ENCODE assay signal across 1 cellular context in genomic region chr20:49245921-49246740, GRCh38.
A peak's percentile ranks its signal among the peaks of the same experiment; 100 is the strongest.
TF ChIP-seq lines count a peak whose summit lies in the region.

No MANE protein-coding gene starts in this region.

TF ChIP-seq in HepG2, 621 proteins besides CTCF, POLR2A, EP300 and RAD21 (continued from another document):
- TF ChIP-seq BCL3 (CRISPR knock-in tag; IDR thresholded peaks at IDR 0.05) (no peak), ZNF510 (CRISPR knock-in tag; IDR thresholded peaks at IDR 0.05; ENCODE audit: low read depth) (no peak), TOE1 (CRISPR knock-in tag; IDR thresholded peaks at IDR 0.05) (no peak), SMARCC2 (IDR thresholded peaks at IDR 0.05) (no peak), ZBTB42 (CRISPR knock-in tag; IDR thresholded peaks at IDR 0.05) (no peak), TIGD3 (CRISPR knock-in tag; IDR thresholded peaks at IDR 0.05; ENCODE audit: borderline replicate concordance) (no peak), CBX1 (IDR thresholded peaks at IDR 0.05; ENCODE audit: low read depth) (no peak), MZF1 (CRISPR knock-in tag; IDR thresholded peaks at IDR 0.05; ENCODE audit: borderline replicate concordance) (no peak), SUZ12 (IDR thresholded peaks at IDR 0.05; ENCODE audit: low read depth, low read length) (no peak), FOXK1 (CRISPR knock-in tag; IDR thresholded peaks at IDR 0.05; ENCODE audit: borderline replicate concordance, low read depth) (peak; percentile 32; the same call in 1 of the 2 replicates), ZNF772 (CRISPR knock-in tag; IDR thresholded peaks at IDR 0.05) (no peak), GTF3A (CRISPR knock-in tag; conservative IDR thresholded peaks at IDR 0.05) (no peak), ZNF318 (CRISPR knock-in tag; IDR thresholded peaks at IDR 0.05) (no peak), KLF16 (CRISPR knock-in tag; IDR thresholded peaks at IDR 0.05) (0 out of 4 replicates have a peak, but pooled peaks of 1 of the 2 experiments have one; percentile 51), ZNF530 (CRISPR knock-in tag; IDR thresholded peaks at IDR 0.05; ENCODE audit: low read depth) (no peak), ZNF124 (CRISPR knock-in tag; IDR thresholded peaks at IDR 0.05) (no peak), ZSCAN12 (CRISPR knock-in tag; IDR thresholded peaks at IDR 0.05) (no peak), FOXA1 (IDR thresholded peaks at IDR 0.05) (no peak), FOXA1 (CRISPR knock-in tag; IDR thresholded peaks at IDR 0.05) (peak; percentile 44; the same call in 1 of the 2 replicates), HOXA5 (CRISPR knock-in tag; IDR thresholded peaks at IDR 0.05) (no peak), KAT7 (CRISPR knock-in tag; IDR thresholded peaks at IDR 0.05; ENCODE audit: borderline replicate concordance) (no peak), USF2 (IDR thresholded peaks at IDR 0.05; ENCODE audit: low read depth, low read length) (peak; percentile 8; the same call in 1 of the 2 replicates), USF2 (CRISPR knock-in tag; IDR thresholded peaks at IDR 0.05; ENCODE audit: borderline replicate concordance) (no peak), ZNF251 (CRISPR knock-in tag; IDR thresholded peaks at IDR 0.05) (no peak), MAFG (CRISPR knock-in tag; IDR thresholded peaks at IDR 0.05) (no peak)
